ENCODE assay signal across 8 cellular contexts in genomic region chr1:202189012-202189790, GRCh38. TPM values are rescaled to one million over a fixed set of nuclear protein-coding genes. Genes with fewer than 3 reads are reported as not detected.
A peak's percentile ranks its signal among the peaks of the same experiment; 100 is the strongest.
DNase-seq lines count a peak whose midpoint lies in the region; ATAC-seq and TF ChIP-seq lines count a peak whose summit lies in the region.

No MANE protein-coding gene starts in this region.

- H3K9me3 ChIP-seq in DOHH2 (ENCODE audit: control insufficient read depth, insufficient read depth, low read length) (no peaks in the 10 kb centered on the region), IMR-90 (ENCODE audit: control insufficient read depth, insufficient read depth, low read length) (no peaks in the 10 kb centered on the region), psoas muscle (no peaks in the 10 kb centered on the region)

- H3K4me2 ChIP-seq in DOHH2 (ENCODE audit: low read length) (no peak overlapping the region), IMR-90 (ENCODE audit: low read depth, low read length) (no peak overlapping the region)

- no peak overlapping the region for H4K8ac ChIP-seq in IMR-90 (ENCODE audit: low read depth in 2 of 2, low read length in 2 of 2)

- TF ChIP-seq CTCF in DOHH2 (IDR thresholded peaks at IDR 0.05; ENCODE audit: low read depth, low read length, poor library complexity, severe bottlenecking), result peak; percentile 74
- TF ChIP-seq CTCF in IMR-90 (conservative IDR thresholded peaks at IDR 0.05; ENCODE audit: low read depth, low read length), result peak; percentile 63
- TF ChIP-seq CTCF in glutamatergic neuron (IDR thresholded peaks at IDR 0.05; ENCODE audit: partially characterized antibody, unreplicated experiment), result peak; percentile 89
- TF ChIP-seq CTCF in psoas muscle (IDR thresholded peaks at IDR 0.05), result peak; percentile 83

- ATAC-seq in IMR-90 (ENCODE audit: low read depth), result peak; percentile 75
- peak; percentile 80 for ATAC-seq in SK-N-SH treated with all-trans-retinoic acid at 6 μM for 48 hours
- peak; percentile 70 to 79 (median 72) for ATAC-seq in psoas muscle
- ATAC-seq in HG03378 (IDR thresholded peaks at IDR 0.05; ENCODE audit: unreplicated experiment), result no peak
- no peak for ATAC-seq in GM18520 (IDR thresholded peaks at IDR 0.05; ENCODE audit: unreplicated experiment)

- H2AFZ ChIP-seq in IMR-90 (replicated peaks; ENCODE audit: low read length, poor library complexity), result no peak overlapping the region

- in situ Hi-C loops in IMR-90 (cut with MboI; ENCODE audit: low sequenced_read_pairs), result loop anchor here (5.0 kb wide), 1 partner anchor 523 kb away; the partner anchor contains the start of gene SYT2

- H4K5ac ChIP-seq in IMR-90 (ENCODE audit: low read depth, low read length), result no peak overlapping the region

- H3K23ac ChIP-seq in IMR-90 (ENCODE audit: low read depth, low read length), result no peak overlapping the region

- no peaks in the 10 kb centered on the region for H3K36me3 Mint-ChIP-seq in glutamatergic neuron (ENCODE audit: unreplicated experiment)

- CTCF ChIA-PET in IMR-90 (lab: Yijun Ruan, JAX), result interaction anchor here (0.8 to 1.9 kb wide), 8 partner anchors 10 to 140 kb away, joined by 3 to 8 read pairs (median 4); no protein-coding TSS in a partner anchor

- H3K27ac ChIP-seq in DOHH2 (ENCODE audit: low read depth, low read length) (no peak overlapping the region), IMR-90 (ENCODE audit: insufficient read depth, low read length) (no peak overlapping the region), psoas muscle (no peak overlapping the region)

- H3K56ac ChIP-seq in IMR-90 (ENCODE audit: extremely low read depth, insufficient read depth, low read length), result no peak overlapping the region

- peaks cover 4% of the 10 kb centered on the region for H3K9me3 Mint-ChIP-seq in glutamatergic neuron (ENCODE audit: unreplicated experiment)

- DNase-seq in IMR-90 (peak; percentile 40), glutamatergic neuron (peak; percentile 93), psoas muscle (peak; percentile 79 to 87)
- peak; percentile 81 for DNase-seq in activated naive CD4-positive, alpha-beta T cell treated with Interleukin-2 at 50 U/mL for 16 hours

- intact Hi-C loops in IMR-90 (cut with micrococcal nuclease) (loop anchor here (1.0 kb wide), 1 partner anchor 126 kb away; no protein-coding TSS in a partner anchor), psoas muscle (cut with DNase I) (loop anchor here (1.0 to 2.0 kb wide), 3 partner anchors 126 to 530 kb away; no protein-coding TSS in a partner anchor)

- TF ChIP-seq POLR2A in IMR-90 (IDR thresholded peaks at IDR 0.05; ENCODE audit: low read depth, low read length), result no peak

- no peaks in the 10 kb centered on the region for H3F3A ChIP-seq in DOHH2 (ENCODE audit: control insufficient read depth, insufficient read depth)

- no peak overlapping the region for H2BK20ac ChIP-seq in IMR-90 (ENCODE audit: low read depth, low read length)

- no peak overlapping the region for H4K91ac ChIP-seq in IMR-90 (ENCODE audit: insufficient read depth, low read depth, low read length)

- no peak overlapping the region for H3K14ac ChIP-seq in IMR-90 (replicated peaks; ENCODE audit: low read depth, low read length)

- H2BK15ac ChIP-seq in IMR-90 (ENCODE audit: low read depth, low read length), result no peak overlapping the region

- H3K36me3 ChIP-seq in DOHH2 (ENCODE audit: control insufficient read depth, low read length) (no peaks in the 10 kb centered on the region), IMR-90 (ENCODE audit: control insufficient read depth, insufficient read depth, low read length) (no peaks in the 10 kb centered on the region), psoas muscle (ENCODE audit: insufficient read depth in 1 of 2, low read depth in 1 of 2) (no peaks in the 10 kb centered on the region)

- dilution Hi-C loops in IMR-90 (cut with HindIII; ENCODE audit: low sequenced_read_pairs, unreplicated experiment), result no loop called here

- POLR2A ChIA-PET in IMR-90 (lab: Charles Lee; ENCODE audit: unreplicated experiment), result interaction anchor here (0.5 kb wide), 1 partner anchor 1166 kb away, joined by 6 read pairs; the partner anchor contains the start of gene KIF21B

- peak overlapping the region; percentile 75 for H3K27ac Mint-ChIP-seq in glutamatergic neuron (ENCODE audit: unreplicated experiment)

- peak; percentile 56 for TF ChIP-seq RAD21 in IMR-90 (IDR thresholded peaks at IDR 0.05; ENCODE audit: low read length)

- no peak overlapping the region for H2AK5ac ChIP-seq in IMR-90 (ENCODE audit: low read depth, low read length)

- no peaks in the 10 kb centered on the region for H3K9me1 ChIP-seq in IMR-90 (ENCODE audit: insufficient read depth, low read length)

- no TSS peak for BruUV-seq in IMR-90 (replicated peaks; lab: Mats Ljungman, UMichigan)

- no peaks in the 10 kb centered on the region for H3K79me1 ChIP-seq in IMR-90 (ENCODE audit: low read depth in 1 of 2, low read length in 2 of 2)

- H3K4ac ChIP-seq in IMR-90 (ENCODE audit: low read depth, low read length), result no peak overlapping the region

- peaks cover 17% of the 10 kb centered on the region for H3K27me3 ChIP-seq in DOHH2 (ENCODE audit: control insufficient read depth, low read length)
- H3K27me3 ChIP-seq in IMR-90 (ENCODE audit: control insufficient read depth, insufficient read depth, low read length), result peaks cover 47% of the 10 kb centered on the region
- peaks cover 0 to 14% (median 0%) of the 10 kb centered on the region in 3 donors for H3K27me3 ChIP-seq in psoas muscle (ENCODE audit: insufficient read depth in 3 of 3, low read length in 2 of 3)

- H3K18ac ChIP-seq in IMR-90 (ENCODE audit: low read depth, low read length), result no peak overlapping the region

- peak overlapping the region; percentile 42 for H2AK9ac ChIP-seq in IMR-90 (replicated peaks; ENCODE audit: low read depth, low read length, poor library complexity)

- no peak overlapping the region for H2BK5ac ChIP-seq in IMR-90 (ENCODE audit: low read depth, low read length, poor library complexity, severe bottlenecking)

- H3K4me1 ChIP-seq in DOHH2 (ENCODE audit: control insufficient read depth, low read length), result peaks cover 13% of the 10 kb centered on the region
- H3K4me1 ChIP-seq in IMR-90 (ENCODE audit: control insufficient read depth, insufficient read depth, low read length), result no peaks in the 10 kb centered on the region
- H3K4me1 ChIP-seq in psoas muscle, result no peaks in the 10 kb centered on the region

- H2BK120ac ChIP-seq in IMR-90 (ENCODE audit: low read depth, low read length), result no peak overlapping the region

- no peak overlapping the region for H3K9ac ChIP-seq in IMR-90 (ENCODE audit: low read depth, low read length)

- H3K4me3 ChIP-seq in DOHH2 (ENCODE audit: low read length) (no peak overlapping the region), IMR-90 (ENCODE audit: insufficient read depth, low read depth, low read length) (no peak overlapping the region), psoas muscle (no peak overlapping the region)

- 60% methylated on average over 3 of the region's 19 CpGs; no CpG with 5 or more reads in 1 of the 2 experiments for WGBS in IMR-90 (ENCODE audit: extremely low coverage in 2 of 2, insufficient read length in 1 of 2), 2 experiments
- 56 to 65% (median 57%) methylated on average over 19 of the region's 19 CpGs for WGBS in psoas muscle, 3 donors

- no peaks in the 10 kb centered on the region for H3K9me2 ChIP-seq in DOHH2 (replicated peaks; ENCODE audit: control insufficient read depth, low read length)

- no peaks in the 10 kb centered on the region for H4K20me1 ChIP-seq in DOHH2 (ENCODE audit: control insufficient read depth, insufficient read depth, low read depth, low read length)
- peaks cover 6% of the 10 kb centered on the region; the same call in 1 of the 2 replicates for H4K20me1 ChIP-seq in IMR-90 (ENCODE audit: insufficient read depth, low read length)

- peak overlapping the region; percentile 52 for H3K4me3 Mint-ChIP-seq in glutamatergic neuron (ENCODE audit: unreplicated experiment)

- H3K79me2 ChIP-seq in DOHH2 (ENCODE audit: control insufficient read depth, low read length), result no peaks in the 10 kb centered on the region

- H3K4me1 Mint-ChIP-seq in glutamatergic neuron (ENCODE audit: low read depth, unreplicated experiment), result peaks cover 8% of the 10 kb centered on the region

- peaks cover 8% of the 10 kb centered on the region for H3K27me3 Mint-ChIP-seq in glutamatergic neuron (ENCODE audit: unreplicated experiment)

TF ChIP-seq in IMR-90, 13 proteins besides CTCF, POLR2A, EP300 and RAD21:
- TF ChIP-seq SMC3 (IDR thresholded peaks at IDR 0.05; ENCODE audit: low read depth, low read length), result peak; percentile 62
- TF ChIP-seq CEBPB (IDR thresholded peaks at IDR 0.05; ENCODE audit: low read depth, low read length), result no peak
- no peak for TF ChIP-seq BHLHE40 (IDR thresholded peaks at IDR 0.05; ENCODE audit: low read depth, low read length)

TF ChIP-seq in SK-N-SH treated with all-trans-retinoic acid at 6 μM for 48 hours, 23 proteins besides CTCF, POLR2A, EP300 and RAD21 (continues in another document):
- TF ChIP-seq OSR1 (CRISPR knock-in tag; IDR thresholded peaks at IDR 0.05) (no peak), TOX (CRISPR knock-in tag; IDR thresholded peaks at IDR 0.05; ENCODE audit: borderline replicate concordance) (no peak), ZNF8 (CRISPR knock-in tag; IDR thresholded peaks at IDR 0.05) (no peak)

RNA-seq across cellular contexts. Expression of gene LGR6, which starts 4.4 kb away (rescaled TPM):
- total RNA-seq in IMR-90 (2012; rRNA removed), result not detected in 2 replicates
- polyA plus RNA-seq in IMR-90 (2012; rRNA removed), result not detected in 2 replicates
- 0.01 TPM in 1 of 2 replicates, not detected in the other for polyA plus RNA-seq in IMR-90 (2012; cell fraction: cytosol; rRNA removed)
- not detected in 2 replicates for polyA plus RNA-seq in IMR-90 (2012; cell fraction: nucleus; rRNA removed; ENCODE audit: low replicate concordance)
- total RNA-seq in glutamatergic neuron (ENCODE audit: unreplicated experiment), result 0.37 TPM
- under 1 TPM in 1 of 4 donors, not detected in 3; 0.19 TPM for total RNA-seq in psoas muscle
- under 1 TPM; 0.12 to 0.20 (median 0.13) TPM for polyA plus RNA-seq in psoas muscle

RNA-seq across cellular contexts. Expression of gene PTPN7, which starts 28.8 kb away (rescaled TPM):
- total RNA-seq in IMR-90 (2012; rRNA removed) (not detected in 2 replicates), glutamatergic neuron (ENCODE audit: unreplicated experiment) (not detected), psoas muscle (1 to 10 TPM in 1 of 4 donors, under 1 TPM in 3; 0.32 to 1.0 (median 0.45) TPM)
- polyA plus RNA-seq in IMR-90 (2012; rRNA removed) (0.05 TPM in 1 of 2 replicates, not detected in the other), psoas muscle (under 1 TPM; 0.10 to 0.17 (median 0.13) TPM)
- not detected in 2 replicates for polyA plus RNA-seq in IMR-90 (2012; cell fraction: cytosol; rRNA removed)
- not detected in 2 replicates for polyA plus RNA-seq in IMR-90 (2012; cell fraction: nucleus; rRNA removed; ENCODE audit: low replicate concordance)

RNA-seq across cellular contexts. Expression of gene ARL8A, which starts 44.7 kb away (rescaled TPM):
- total RNA-seq in IMR-90 (2012; rRNA removed), result 18.1 and 19.7 TPM in 2 replicates
- 30.7 and 38.6 TPM in 2 replicates for polyA plus RNA-seq in IMR-90 (2012; rRNA removed)
- polyA plus RNA-seq in IMR-90 (2012; cell fraction: cytosol; rRNA removed), result 17.7 and 30.7 TPM in 2 replicates
- 37.8 and 46.1 TPM in 2 replicates for polyA plus RNA-seq in IMR-90 (2012; cell fraction: nucleus; rRNA removed; ENCODE audit: low replicate concordance)
- 160 TPM for total RNA-seq in glutamatergic neuron (ENCODE audit: unreplicated experiment)
- 10 to 100 TPM; 53.1 to 70.6 (median 62.3) TPM for total RNA-seq in psoas muscle
- 10 to 100 TPM; 26.6 to 34.0 (median 26.6) TPM for polyA plus RNA-seq in psoas muscle

Comparison
In these comparisons a context has a peak if more than half of its experiments do, and no peak if none do; other contexts are left out.
1. ATAC-seq: peak in IMR-90 (single experiment), SK-N-SH treated with all-trans-retinoic acid at 6 μM for 48 hours (single experiment) and psoas muscle (4 of 4); none in HG03378 (single experiment) and GM18520 (single experiment).
2. DNase-seq: peak in every context shown above with its lines; median percentile 93 in glutamatergic neuron; 83 in psoas muscle; 81 in activated naive CD4-positive, alpha-beta T cell treated with Interleukin-2 at 50 U/mL for 16 hours; 40 in IMR-90.
3. Peak in every context shown above with its lines, with median percentiles within 50 percentile points of each other: CTCF ChIP-seq.